In genomic region chr11:65981972-65982823, GRCh38 we compare ENCODE assay signal across 21 cellular contexts. TPM values are rescaled to one million over a fixed set of nuclear protein-coding genes. Genes with fewer than 3 reads are reported as not detected.
"Had no signal": no experiment of that assay in that cellular context is flagged by ENCODE, and none has a peak within 500 bp of the region (broad histone marks: within the 10 kb centered on the region; RNA-seq: fewer than 3 reads in every experiment).

No MANE protein-coding gene starts in this region.

- H3K4me3 Mint-ChIP-seq: activated naive CD4-positive, alpha-beta T cell treated with anti-CD3 and anti-CD28 coated beads for 36 hours; activated naive CD8-positive, alpha-beta T cell treated with anti-CD3 and anti-CD28 coated beads, Interleukin-2, amount 50 U/mL, for 24 hours; immature natural killer cell; natural killer cell treated with Interleukin-12 subunit alpha and Interleukin-12 subunit beta and Interleukin-15 and Interleukin-18, amount 100 ng/mL, for 72 hours had no signal

- H3K9me3 ChIP-seq: gastrocnemius medialis, heart left ventricle, thoracic aorta had no signal

- H3K27me3 Mint-ChIP-seq: activated naive CD8-positive, alpha-beta T cell treated with anti-CD3 and anti-CD28 coated beads, Interleukin-2, amount 50 U/mL, for 24 hours; natural killer cell treated with Interleukin-12 subunit alpha and Interleukin-12 subunit beta and Interleukin-15 and Interleukin-18, amount 100 ng/mL, for 72 hours; progenitor cell of endocrine pancreas had no signal

- H3K4me1 Mint-ChIP-seq: activated naive CD8-positive, alpha-beta T cell treated with anti-CD3 and anti-CD28 coated beads, Interleukin-2, amount 50 U/mL, for 24 hours had no signal

- DNase-seq: activated CD4-positive, alpha-beta T cell treated with anti-CD3 and anti-CD28 coated beads for 1 hour; activated CD4-positive, alpha-beta T cell treated with anti-CD3 and anti-CD28 coated beads, Interleukin-2, amount 50 U/mL, for 4 hours; activated naive CD4-positive, alpha-beta T cell treated with anti-CD3 and anti-CD28 coated beads for 36 hours; activated naive CD8-positive, alpha-beta T cell treated with anti-CD3 and anti-CD28 coated beads, Interleukin-2, amount 50 U/mL, for 24 hours; activated T-cell treated with anti-CD3 and anti-CD28 coated beads for 4 hours; cerebellar nuclear complex; dermis blood vessel endothelial cell; gastrocnemius medialis; heart left ventricle; immature natural killer cell; left cardiac atrium; right cardiac atrium; small intestine; stimulated activated CD4-positive, alpha-beta T cell treated with anti-CD3 and anti-CD28 coated beads, Interleukin-4, amount 100 ng/mL, for 4 hours; stimulated activated CD8-positive, alpha-beta memory T cell treated with anti-CD3 and anti-CD28 coated beads, Interleukin-4, amount 100 ng/mL, for 48 hours; T-helper 9 cell had no signal

- H3K4me1 ChIP-seq: gastrocnemius medialis, heart left ventricle had no signal

- H3K36me3 Mint-ChIP-seq: natural killer cell treated with Interleukin-12 subunit alpha and Interleukin-12 subunit beta and Interleukin-15 and Interleukin-18, amount 100 ng/mL, for 72 hours had no signal

- H3K9me3 Mint-ChIP-seq: activated naive CD4-positive, alpha-beta T cell treated with anti-CD3 and anti-CD28 coated beads for 36 hours; activated naive CD8-positive, alpha-beta T cell treated with anti-CD3 and anti-CD28 coated beads, Interleukin-2, amount 50 U/mL, for 24 hours; immature natural killer cell; natural killer cell treated with Interleukin-12 subunit alpha and Interleukin-12 subunit beta and Interleukin-15 and Interleukin-18, amount 100 ng/mL, for 72 hours had no signal

- ATAC-seq: gastrocnemius medialis had no signal

- H3K27ac Mint-ChIP-seq: activated naive CD4-positive, alpha-beta T cell treated with anti-CD3 and anti-CD28 coated beads for 36 hours; activated naive CD8-positive, alpha-beta T cell treated with anti-CD3 and anti-CD28 coated beads, Interleukin-2, amount 50 U/mL, for 24 hours; immature natural killer cell; natural killer cell treated with Interleukin-12 subunit alpha and Interleukin-12 subunit beta and Interleukin-15 and Interleukin-18, amount 100 ng/mL, for 72 hours; progenitor cell of endocrine pancreas had no signal

- H3K4me3 ChIP-seq: gastrocnemius medialis, heart left ventricle, thoracic aorta had no signal

RNA-seq across cellular contexts. Expression of gene CST6, which starts 29.6 kb away (rescaled TPM):
- total RNA-seq: activated naive CD4-positive, alpha-beta T cell treated with anti-CD3 and anti-CD28 coated beads for 36 hours; progenitor cell of endocrine pancreas had no signal

RNA-seq across cellular contexts. Expression of gene TSGA10IP, which starts 36.9 kb away (rescaled TPM):
- total RNA-seq: activated naive CD4-positive, alpha-beta T cell treated with anti-CD3 and anti-CD28 coated beads for 36 hours; aorta; dermis blood vessel endothelial cell; gastrocnemius medialis; left cardiac atrium; lung microvascular endothelial cell; natural killer cell treated with Interleukin-12 subunit alpha and Interleukin-12 subunit beta and Interleukin-15 and Interleukin-18, amount 100 ng/mL, for 72 hours; progenitor cell of endocrine pancreas; right cardiac atrium; thoracic aorta had no signal
